8 cellular contexts compared by ENCODE assay signal in the genomic region with DNA sequence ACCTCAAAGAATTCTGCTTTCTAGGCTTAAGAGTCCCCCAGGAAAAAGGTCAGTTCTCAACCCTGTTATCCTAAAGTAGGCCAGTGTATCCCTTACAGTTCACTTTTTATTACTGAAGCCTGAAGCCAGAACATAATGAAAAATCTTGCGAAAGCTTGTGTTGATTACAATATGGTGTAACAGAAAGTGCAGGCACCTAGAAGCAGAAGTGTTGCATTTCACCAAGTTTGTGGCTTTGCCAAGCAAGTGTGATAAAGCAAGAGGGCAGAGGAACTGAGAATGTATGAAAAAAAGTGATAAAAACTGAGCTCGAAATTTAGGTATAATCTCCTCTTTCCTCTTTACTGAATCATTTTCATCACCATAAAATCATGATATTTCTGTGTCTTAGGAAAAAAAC. TPM values are rescaled to one million over a fixed set of nuclear protein-coding genes. Genes with fewer than 3 reads are reported as not detected.
DNase-seq lines count a peak whose midpoint lies in the region; ATAC-seq and TF ChIP-seq lines count a peak whose summit lies in the region.

No MANE protein-coding gene starts in this region.

- in situ Hi-C loops in brain microvascular endothelial cell (cut with HindIII; ENCODE audit: low pct_ligation_motif_present, low sequenced_read_pairs) = no loop called here

- WGBS in lower leg skin, 2 donors = 46 to 76% methylated on average over 2 of the region's 2 CpGs

- no peak overlapping the region for H3K27ac ChIP-seq in CD8-positive, alpha-beta T cell (ENCODE audit: low read depth, low read length)
- peak overlapping the region in 40 of 59 donors; percentile 5 to 72 (median 46) for H3K27ac ChIP-seq in dorsolateral prefrontal cortex
- no peak overlapping the region for H3K27ac ChIP-seq in brain microvascular endothelial cell

- peak overlapping the region; percentile 79 for H3K27ac Mint-ChIP-seq in CD8-positive, alpha-beta T cell

- peaks cover 52% of the 10 kb centered on the region for H3K4me1 Mint-ChIP-seq in CD8-positive, alpha-beta T cell (ENCODE audit: low read depth)

- peaks cover 15% of the 10 kb centered on the region for H3K4me1 ChIP-seq in CD8-positive, alpha-beta T cell (ENCODE audit: insufficient read depth, low read length)

- no peak overlapping the region for H3K4me3 Mint-ChIP-seq in CD8-positive, alpha-beta T cell

- H3K36me3 Mint-ChIP-seq in CD8-positive, alpha-beta T cell = peaks cover 19% of the 10 kb centered on the region

- no peaks in the 10 kb centered on the region for H3K9me3 ChIP-seq in CD8-positive, alpha-beta T cell (ENCODE audit: low read length)

- H3K9me3 Mint-ChIP-seq in CD8-positive, alpha-beta T cell = no peaks in the 10 kb centered on the region

- POLR2A ChIA-PET in CD8-positive, alpha-beta T cell (lab: Charles Lee) = interaction anchor here (1.2 to 1.4 kb wide), 2 partner anchors 18 to 25 kb away, joined by 3 read pairs; no protein-coding TSS in a partner anchor

- TF ChIP-seq POLR2A in lower leg skin (IDR thresholded peaks at IDR 0.05) = no peak

- TF ChIP-seq CTCF in CD8-positive, alpha-beta T cell (IDR thresholded peaks at IDR 0.05) = no peak
- no peak for TF ChIP-seq CTCF in dorsolateral prefrontal cortex (IDR thresholded peaks at IDR 0.05 in 54 of 56, conservative IDR thresholded peaks at IDR 0.05 in 2 of 56; ENCODE audit: low read depth in 1 of 56, partially characterized antibody in 56 of 56)
- TF ChIP-seq CTCF in lower leg skin (IDR thresholded peaks at IDR 0.05) = no peak
- no peak for TF ChIP-seq CTCF in brain microvascular endothelial cell (IDR thresholded peaks at IDR 0.05; ENCODE audit: low read depth, low read length, missing control alignments)

- H3K27me3 Mint-ChIP-seq in CD8-positive, alpha-beta T cell (ENCODE audit: low read depth) = no peaks in the 10 kb centered on the region

- CTCF ChIA-PET in CD8-positive, alpha-beta T cell (lab: Charles Lee) = interaction anchor here (0.8 to 1.9 kb wide), 6 partner anchors 12 to 27 kb away, joined by 3 to 7 read pairs (median 3); partner anchors contain the start of gene AGTPBP1

- H3K36me3 ChIP-seq in CD8-positive, alpha-beta T cell (ENCODE audit: insufficient read depth, low read length) = no peaks in the 10 kb centered on the region
- no peaks in the 10 kb centered on the region for H3K36me3 ChIP-seq in brain microvascular endothelial cell (replicated peaks)

- intact Hi-C loops in CD8-positive, alpha-beta T cell (cut with DNase I, micrococcal nuclease) = no loop called here
- intact Hi-C loops in dorsolateral prefrontal cortex (cut with DNase I) (no loop called here), lower leg skin (cut with DNase I; ENCODE audit: low total_unique reads) (no loop called here)

- no peak for DNase-seq in CD8-positive, alpha-beta T cell
- no peak for DNase-seq in dorsolateral prefrontal cortex
- no peak for DNase-seq in lower leg skin (ENCODE audit: low spot score in 2 of 2)
- DNase-seq in stimulated activated naive CD4-positive, alpha-beta T cell treated with Interleukin-2 at 50 U/mL for 16 hours (lab: John Stamatoyannopoulos, UW) = no peak
- DNase-seq in brain microvascular endothelial cell = no peak
- DNase-seq in HK-2 (ENCODE audit: unreplicated experiment) = no peak

- peak; percentile 62 for ATAC-seq in CD8-positive, alpha-beta T cell
- ATAC-seq in GM21360 (IDR thresholded peaks at IDR 0.05; ENCODE audit: unreplicated experiment) (peak; percentile 75), HG03460 (IDR thresholded peaks at IDR 0.05; ENCODE audit: unreplicated experiment) (peak; percentile 73)

- H3K27me3 ChIP-seq in CD8-positive, alpha-beta T cell (ENCODE audit: insufficient read depth, low read length) = no peaks in the 10 kb centered on the region
- no peaks in the 10 kb centered on the region for H3K27me3 ChIP-seq in dorsolateral prefrontal cortex
- no peaks in the 10 kb centered on the region for H3K27me3 ChIP-seq in brain microvascular endothelial cell (replicated peaks)

- no peak overlapping the region for H3K4me3 ChIP-seq in CD8-positive, alpha-beta T cell (ENCODE audit: low read depth, low read length)
- no peak overlapping the region for H3K4me3 ChIP-seq in dorsolateral prefrontal cortex
- no peak overlapping the region for H3K4me3 ChIP-seq in lower leg skin (ENCODE audit: low read depth, poor library complexity, severe bottlenecking)
- no peak overlapping the region for H3K4me3 ChIP-seq in brain microvascular endothelial cell (ENCODE audit: low read depth, low read length)

RNA-seq across cellular contexts. Expression of gene AGTPBP1, which starts 26.2 kb away (rescaled TPM):
- total RNA-seq in CD8-positive, alpha-beta T cell = 10 to 100 TPM; 58.3 to 58.4 TPM
- total RNA-seq in dorsolateral prefrontal cortex (100 to 1,000 TPM in 90 of 120 experiments, 10 to 100 TPM in 30; 69.0 to 186 (median 111) TPM), lower leg skin (10 to 100 TPM; 12.5 to 15.1 (median 14.0) TPM)

Comparison
In these comparisons a context has a peak if more than half of its experiments do, and no peak if none do; other contexts are left out.
1. H3K27ac ChIP-seq: peak in dorsolateral prefrontal cortex (40 of 59); none in CD8-positive, alpha-beta T cell (single experiment) and brain microvascular endothelial cell (single experiment).
2. Peak in every context shown above with its lines, with median percentiles within 50 percentile points of each other: ATAC-seq.